Comparison of ENCODE assay signal across 10 cellular contexts in the genomic region with DNA sequence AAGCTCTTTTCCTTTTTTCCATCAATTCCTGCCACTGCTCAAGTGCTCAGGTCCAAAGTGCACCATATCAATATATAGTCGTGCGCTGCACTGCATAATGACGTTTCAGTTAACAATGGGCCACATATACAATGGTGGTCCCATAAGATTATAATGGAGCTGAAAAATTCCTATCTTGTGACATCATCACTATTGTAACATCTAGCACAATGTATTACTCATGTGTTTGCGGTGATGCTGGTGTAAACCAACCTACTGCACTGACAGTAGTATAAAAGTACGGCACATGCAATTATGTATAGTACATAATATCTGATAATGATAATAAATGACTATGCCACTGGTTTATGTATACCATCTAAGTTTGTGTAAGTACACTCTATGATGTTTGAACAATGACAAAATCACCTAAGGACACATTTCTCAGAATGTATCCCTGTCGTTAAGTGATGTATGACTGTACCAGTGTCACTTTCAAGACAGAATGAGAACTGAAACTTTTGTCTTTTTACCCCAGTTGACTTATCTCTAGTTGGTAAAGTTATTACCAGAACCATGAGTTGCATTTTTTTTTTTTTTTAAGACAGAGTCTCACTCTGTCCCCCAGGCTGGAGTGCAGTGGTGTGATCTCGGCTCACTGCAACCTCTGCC. TPM values are rescaled to one million over a fixed set of nuclear protein-coding genes. Genes with fewer than 3 reads are reported as not detected.
DNase-seq lines count a peak whose midpoint lies in the region; ATAC-seq and TF ChIP-seq lines count a peak whose summit lies in the region.
"Had no signal": no experiment of that assay in that cellular context is flagged by ENCODE, and none has a peak within 500 bp of the region (broad histone marks: within the 10 kb centered on the region; RNA-seq: fewer than 3 reads in every experiment).

No MANE protein-coding gene starts in this region.

- no TSS peak for BruUV-seq in PC-3 (replicated peaks; lab: Mats Ljungman, UMichigan)

- no peaks in the 10 kb centered on the region for H4K20me1 ChIP-seq in PC-3 (ENCODE audit: low read length)

- POLR2A ChIA-PET in PC-3 (lab: Charles Lee; ENCODE audit: unreplicated experiment), result interaction anchor here (0.6 kb wide), 1 partner anchor 55 kb away, joined by 3 read pairs; no protein-coding TSS in a partner anchor
- POLR2A ChIA-PET in CD4-positive, alpha-beta T cell (lab: Charles Lee), result no interaction called here

- H3K9me3 ChIP-seq in PC-3 (ENCODE audit: low read length), result no peaks in the 10 kb centered on the region
- no peaks in the 10 kb centered on the region for H3K9me3 ChIP-seq in effector memory CD4-positive, alpha-beta T cell (ENCODE audit: control insufficient read depth, low read length)
- no peaks in the 10 kb centered on the region for H3K9me3 ChIP-seq in gastroesophageal sphincter
- H3K9me3 ChIP-seq in CD4-positive, alpha-beta T cell (ENCODE audit: control insufficient read depth, low read length), result no peaks in the 10 kb centered on the region

- 82 to 85% methylated on average over 6 of the region's 7 CpGs for WGBS in gastroesophageal sphincter (ENCODE audit: low coverage in 1 of 2), 2 donors

- ATAC-seq in GM19025 (IDR thresholded peaks at IDR 0.05; ENCODE audit: low read depth, unreplicated experiment), result peak; percentile 94
- peak; percentile 95 for ATAC-seq in HG02870 (IDR thresholded peaks at IDR 0.05; ENCODE audit: unreplicated experiment)
- ATAC-seq in PC-3, result peak; percentile 67
- ATAC-seq in gastroesophageal sphincter, result no peak
- ATAC-seq in CD4-positive, alpha-beta T cell (ENCODE audit: poor library complexity), result no peak

- H3K4me1 ChIP-seq in PC-3 (ENCODE audit: insufficient read depth, low read length) (no peaks in the 10 kb centered on the region), gastroesophageal sphincter (no peaks in the 10 kb centered on the region)
- H3K4me1 ChIP-seq in effector memory CD4-positive, alpha-beta T cell (ENCODE audit: control insufficient read depth, insufficient read depth, low read length, poor library complexity, severe bottlenecking), result no peaks in the 10 kb centered on the region
- H3K4me1 ChIP-seq: parathyroid adenoma had no signal

- no peak overlapping the region for H3K4me2 ChIP-seq in PC-3 (ENCODE audit: low read length)

- no peaks in the 10 kb centered on the region for H3K4me1 Mint-ChIP-seq in CD4-positive, alpha-beta T cell (ENCODE audit: low read depth)

- no peak overlapping the region for H2AFZ ChIP-seq in PC-3 (ENCODE audit: low read length)
- H2AFZ ChIP-seq: parathyroid adenoma had no signal

- H3K79me2 ChIP-seq in PC-3 (ENCODE audit: low read length), result no peaks in the 10 kb centered on the region
- H3K79me2 ChIP-seq: parathyroid adenoma had no signal

- CTCF ChIA-PET in PC-3 (lab: Charles Lee), result no interaction called here
- CTCF ChIA-PET in CD4-positive, alpha-beta T cell (lab: Charles Lee), result no interaction called here

- H3K9me3 Mint-ChIP-seq in CD4-positive, alpha-beta T cell, result no peaks in the 10 kb centered on the region

- TF ChIP-seq POLR2A in gastroesophageal sphincter (IDR thresholded peaks at IDR 0.05), result no peak

- no peak overlapping the region for H3K4me3 Mint-ChIP-seq in CD4-positive, alpha-beta T cell

- H3F3A ChIP-seq in PC-3 (ENCODE audit: low read length, unreplicated experiment), result no peaks in the 10 kb centered on the region

- no peaks in the 10 kb centered on the region for H3K9me2 ChIP-seq in PC-3 (replicated peaks; ENCODE audit: low read length)

- no peak overlapping the region for H3K27ac ChIP-seq in PC-3 (ENCODE audit: low read length)
- H3K27ac ChIP-seq in effector memory CD4-positive, alpha-beta T cell (ENCODE audit: insufficient read depth, low read length, poor library complexity, severe bottlenecking), result no peak overlapping the region
- no peak overlapping the region for H3K27ac ChIP-seq in gastroesophageal sphincter
- H3K27ac ChIP-seq in CD4-positive, alpha-beta T cell (ENCODE audit: low read depth, low read length), result no peak overlapping the region
- H3K27ac ChIP-seq: parathyroid adenoma had no signal

- intact Hi-C loops in PC-3 (cut with micrococcal nuclease), result no loop called here
- intact Hi-C loops in CD4-positive, alpha-beta T cell (cut with DNase I, micrococcal nuclease), result no loop called here

- H3K27ac Mint-ChIP-seq in CD4-positive, alpha-beta T cell, result no peak overlapping the region

- H3K27me3 Mint-ChIP-seq in CD4-positive, alpha-beta T cell, result peaks cover 24% of the 10 kb centered on the region

- H3K36me3 ChIP-seq in PC-3 (ENCODE audit: low read depth, low read length) (no peaks in the 10 kb centered on the region), gastroesophageal sphincter (no peaks in the 10 kb centered on the region)
- no peaks in the 10 kb centered on the region for H3K36me3 ChIP-seq in effector memory CD4-positive, alpha-beta T cell (ENCODE audit: control insufficient read depth, insufficient read depth, low read length)

- TF ChIP-seq CTCF in PC-3 (conservative IDR thresholded peaks at IDR 0.05; ENCODE audit: low read depth, low read length), result no peak
- TF ChIP-seq CTCF in gastroesophageal sphincter (IDR thresholded peaks at IDR 0.05), result no peak
- TF ChIP-seq CTCF in CD4-positive, alpha-beta T cell (IDR thresholded peaks at IDR 0.05), result no peak

- no peak for TF ChIP-seq EP300 in gastroesophageal sphincter (IDR thresholded peaks at IDR 0.05)

- H3K36me3 Mint-ChIP-seq in CD4-positive, alpha-beta T cell (ENCODE audit: low read depth), result no peaks in the 10 kb centered on the region

- H3K9ac ChIP-seq in PC-3 (ENCODE audit: low read length), result no peak overlapping the region
- H3K9ac ChIP-seq: parathyroid adenoma had no signal

- H3K27me3 ChIP-seq in PC-3 (ENCODE audit: low read length) (peaks cover 39% of the 10 kb centered on the region), gastroesophageal sphincter (peaks cover 5% of the 10 kb centered on the region)
- no peaks in the 10 kb centered on the region for H3K27me3 ChIP-seq in effector memory CD4-positive, alpha-beta T cell (replicated peaks; ENCODE audit: control insufficient read depth, insufficient read depth, low read length, poor library complexity, severe bottlenecking)
- H3K27me3 ChIP-seq in CD4-positive, alpha-beta T cell (ENCODE audit: control insufficient read depth, insufficient read depth, low read length), result peaks cover 6% of the 10 kb centered on the region

- DNase-seq in Daoy (ENCODE audit: low read depth) (peak; percentile 45), PC-3 (peak; percentile 55), COLO668 (lab: John Stamatoyannopoulos, UW; ENCODE audit: unreplicated experiment) (no peak)
- no peak for DNase-seq in effector memory CD4-positive, alpha-beta T cell
- DNase-seq in CD4-positive, alpha-beta T cell, result no peak
- DNase-seq: C1 segment of cervical spinal cord had no signal

- H3K4me3 ChIP-seq in PC-3 (ENCODE audit: low read length) (no peak overlapping the region), gastroesophageal sphincter (no peak overlapping the region)
- H3K4me3 ChIP-seq in effector memory CD4-positive, alpha-beta T cell (ENCODE audit: insufficient read depth, low read depth, low read length, poor library complexity, severe bottlenecking), result no peak overlapping the region

RNA-seq across cellular contexts. Expression of a gene that starts 53.7 kb away (rescaled TPM):
- 0.17 TPM in 1 of 2 replicates, not detected in the other for total RNA-seq in Daoy (2014; rRNA removed; shearing (Covaris generic))
- total RNA-seq in PC-3 (2014; rRNA removed), result 0.07 TPM in 1 of 2 replicates, not detected in the other
- total RNA-seq in gastroesophageal sphincter, result under 1 TPM in 1 of 4 donors, not detected in 3; 0.23 TPM
- total RNA-seq in CD4-positive, alpha-beta T cell, result not detected

Comparison
In these comparisons a context has a peak if more than half of its experiments do, and no peak if none do; other contexts are left out.
1. DNase-seq: peak in Daoy (single experiment) and PC-3 (single experiment); none in effector memory CD4-positive, alpha-beta T cell (0 of 3), COLO668 (single experiment) and CD4-positive, alpha-beta T cell (0 of 10).
2. ATAC-seq: peak in GM19025 (single experiment), HG02870 (single experiment) and PC-3 (single experiment); none in gastroesophageal sphincter (single experiment) and CD4-positive, alpha-beta T cell (single experiment).